23 cellular contexts compared by ENCODE assay signal in the genomic region with DNA sequence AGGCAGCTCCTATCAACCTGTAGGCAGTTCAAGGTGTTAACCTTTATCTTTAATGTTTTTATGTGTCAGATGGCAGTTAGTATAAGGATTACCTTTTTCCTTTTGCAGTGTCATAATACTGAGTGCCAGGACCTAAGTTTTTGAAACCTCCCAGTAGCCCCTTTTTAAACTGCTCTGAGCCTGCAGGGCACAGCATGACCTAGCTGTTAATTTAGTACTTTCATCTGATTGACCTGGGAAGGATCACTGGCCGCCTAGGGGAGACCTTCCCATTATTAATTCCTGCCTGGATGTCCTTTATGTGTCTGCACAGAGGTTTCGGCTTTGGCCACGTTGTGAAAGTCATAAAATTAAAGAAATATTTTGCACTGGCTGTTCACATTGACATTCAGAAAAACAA.
"Had no signal": no experiment of that assay in that cellular context is flagged by ENCODE, and none has a peak within 500 bp of the region (broad histone marks: within the 10 kb centered on the region; RNA-seq: fewer than 3 reads in every experiment).

No MANE protein-coding gene starts in this region.

- ATAC-seq: effector memory CD8-positive, alpha-beta T cell; gastroesophageal sphincter; lower lobe of right lung; mucosa of descending colon; naive thymus-derived CD8-positive, alpha-beta T cell; psoas muscle; sciatic nerve; stimulated activated memory B cell treated with anti-CD40 and anti-IgM and Interleukin-4, amounts not matched to agents 10 μg/mL and 1 μg/mL and 100 μg/mL, for 72 hours had no signal

- H3K4me3 ChIP-seq: esophagus squamous epithelium, gastroesophageal sphincter, left ventricle myocardium inferior, lower lobe of right lung, mucosa of descending colon, psoas muscle, spleen, tibial artery had no signal

- H3K9me3 ChIP-seq: esophagus squamous epithelium, gastroesophageal sphincter, left ventricle myocardium inferior, lower lobe of right lung, mucosa of descending colon, psoas muscle, tibial artery had no signal

- H3K36me3 Mint-ChIP-seq: immature natural killer cell; stimulated activated memory B cell treated with anti-CD40 and anti-IgM and Interleukin-4, amounts not matched to agents 10 μg/mL and 1 μg/mL and 100 μg/mL, for 72 hours had no signal

- H3K9me3 Mint-ChIP-seq: effector memory CD8-positive, alpha-beta T cell; immature natural killer cell; naive thymus-derived CD8-positive, alpha-beta T cell; neural crest cell; stimulated activated naive CD8-positive, alpha-beta T cell treated with anti-CD3 and anti-CD28 coated beads, Interleukin-15, Interleukin-2, amounts not matched to agents 100 ng/mL and 50 ng/mL, for 24 hours had no signal

- H3K27me3 ChIP-seq: esophagus squamous epithelium, gastroesophageal sphincter, spleen, tibial artery had no signal

- H3K79me2 ChIP-seq: parathyroid adenoma had no signal

- H3K27ac Mint-ChIP-seq: effector memory CD8-positive, alpha-beta T cell; immature natural killer cell; naive thymus-derived CD8-positive, alpha-beta T cell; stimulated activated memory B cell treated with anti-CD40 and anti-IgM and Interleukin-4, amounts not matched to agents 10 μg/mL and 1 μg/mL and 100 μg/mL, for 72 hours; stimulated activated naive CD8-positive, alpha-beta T cell treated with anti-CD3 and anti-CD28 coated beads, Interleukin-15, Interleukin-2, amounts not matched to agents 100 ng/mL and 50 ng/mL, for 24 hours had no signal

- DNase-seq: effector memory CD8-positive, alpha-beta T cell; esophagus squamous epithelium; foreskin fibroblast; glutamatergic neuron; immature natural killer cell; left ventricle myocardium inferior; lower lobe of right lung; mucosa of descending colon; naive thymus-derived CD8-positive, alpha-beta T cell; nucleus accumbens; psoas muscle; retina; spleen; stimulated activated CD4-positive, alpha-beta T cell treated with anti-CD3 and anti-CD28 coated beads, Interleukin-15, amount 100 ng/mL, for 24 hours; stimulated activated CD4-positive, alpha-beta T cell treated with anti-CD3 and anti-CD28 coated beads, Interleukin-1b, Interleukin-23, amount 100 ng/mL, for 48 hours; stimulated activated CD4-positive, alpha-beta T cell treated with anti-CD3 and anti-CD28 coated beads, Interleukin-4, amount 100 ng/mL, for 24 hours; tibial artery had no signal

- H3K4me1 ChIP-seq: esophagus squamous epithelium, gastroesophageal sphincter, left ventricle myocardium inferior, lower lobe of right lung, parathyroid adenoma, psoas muscle, spleen had no signal

- H3K4me1 Mint-ChIP-seq: immature natural killer cell had no signal

- H3K36me3 ChIP-seq: esophagus squamous epithelium, gastroesophageal sphincter, left ventricle myocardium inferior, lower lobe of right lung, spleen, tibial artery had no signal

- H3K27me3 Mint-ChIP-seq: stimulated activated memory B cell treated with anti-CD40 and anti-IgM and Interleukin-4, amounts not matched to agents 10 μg/mL and 1 μg/mL and 100 μg/mL, for 72 hours; stimulated activated naive CD8-positive, alpha-beta T cell treated with anti-CD3 and anti-CD28 coated beads, Interleukin-15, Interleukin-2, amounts not matched to agents 100 ng/mL and 50 ng/mL, for 24 hours had no signal

- H3K27ac ChIP-seq: esophagus squamous epithelium, gastroesophageal sphincter, left ventricle myocardium inferior, lower lobe of right lung, parathyroid adenoma, psoas muscle, spleen, tibial artery had no signal

- H3K9ac ChIP-seq: parathyroid adenoma had no signal

- H3K4me3 Mint-ChIP-seq: effector memory CD8-positive, alpha-beta T cell; immature natural killer cell; naive thymus-derived CD8-positive, alpha-beta T cell; neural crest cell; stimulated activated memory B cell treated with anti-CD40 and anti-IgM and Interleukin-4, amounts not matched to agents 10 μg/mL and 1 μg/mL and 100 μg/mL, for 72 hours; stimulated activated naive CD8-positive, alpha-beta T cell treated with anti-CD3 and anti-CD28 coated beads, Interleukin-15, Interleukin-2, amounts not matched to agents 100 ng/mL and 50 ng/mL, for 24 hours had no signal
